Comparison of ENCODE assay signal across 1 cellular context in the genomic region with DNA sequence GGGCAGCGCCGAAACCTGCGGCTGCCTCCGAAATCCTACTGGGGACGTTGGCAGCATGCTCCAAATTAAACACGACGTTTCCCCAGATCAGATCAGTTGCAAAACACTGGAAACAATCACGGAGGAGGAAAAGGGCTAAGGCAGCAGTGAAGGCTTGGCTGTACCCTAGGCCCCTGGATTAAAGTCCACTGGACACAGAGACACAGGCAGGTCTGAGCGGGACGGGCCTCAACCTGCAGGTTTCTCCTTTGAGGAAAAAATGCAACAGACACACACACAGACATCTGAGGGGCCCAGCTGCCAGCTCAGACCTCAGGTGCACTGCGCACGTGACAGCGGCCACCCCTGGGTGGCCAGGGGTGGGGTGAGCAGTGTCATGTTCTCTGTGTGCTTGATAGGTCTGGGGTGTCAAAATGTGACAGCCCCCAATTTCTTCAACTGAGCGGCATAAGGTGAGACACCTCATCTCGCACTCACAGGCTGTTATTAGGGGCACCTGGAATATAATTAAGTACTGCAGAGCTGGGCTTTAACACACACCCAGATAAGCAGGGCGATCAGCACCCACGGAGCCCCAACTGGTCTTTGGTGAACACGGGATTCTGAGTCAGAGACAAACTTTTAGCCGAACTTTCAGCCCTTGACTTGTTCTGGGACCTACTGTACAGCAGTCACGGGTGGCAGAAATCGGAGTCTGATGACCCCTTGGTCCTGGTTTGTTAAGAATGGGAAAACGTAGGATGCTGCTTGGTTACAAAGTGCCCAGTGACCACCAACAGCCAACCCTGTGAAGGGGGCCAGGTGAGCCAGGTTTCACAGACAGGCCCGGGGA.
A peak's percentile ranks its signal among the peaks of the same experiment; 100 is the strongest.
TF ChIP-seq lines count a peak whose summit lies in the region.

No MANE protein-coding gene starts in this region.

TF ChIP-seq in HepG2, 621 proteins besides CTCF, POLR2A, EP300 and RAD21 (continued from another document and continues in another):
- TF ChIP-seq, protein P1, sequence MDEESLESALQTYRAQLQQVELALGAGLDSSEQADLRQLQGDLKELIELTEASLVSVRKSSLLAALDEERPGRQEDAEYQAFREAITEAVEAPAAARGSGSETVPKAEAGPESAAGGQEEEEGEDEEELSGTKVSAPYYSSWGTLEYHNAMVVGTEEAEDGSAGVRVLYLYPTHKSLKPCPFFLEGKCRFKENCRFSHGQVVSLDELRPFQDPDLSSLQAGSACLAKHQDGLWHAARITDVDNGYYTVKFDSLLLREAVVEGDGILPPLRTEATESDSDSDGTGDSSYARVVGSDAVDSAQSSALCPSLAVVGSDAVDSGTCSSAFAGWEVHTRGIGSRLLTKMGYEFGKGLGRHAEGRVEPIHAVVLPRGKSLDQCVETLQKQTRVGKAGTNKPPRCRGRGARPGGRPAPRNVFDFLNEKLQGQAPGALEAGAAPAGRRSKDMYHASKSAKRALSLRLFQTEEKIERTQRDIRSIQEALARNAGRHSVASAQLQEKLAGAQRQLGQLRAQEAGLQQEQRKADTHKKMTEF (CRISPR knock-in tag; IDR thresholded peaks at IDR 0.05): peak; percentile 67
- TF ChIP-seq ZBTB3 (CRISPR knock-in tag; IDR thresholded peaks at IDR 0.05; ENCODE audit: borderline replicate concordance, low read depth) (0 out of 2 replicates have a peak, but pooled peaks have one; percentile 23), NFIB (CRISPR knock-in tag; IDR thresholded peaks at IDR 0.05; ENCODE audit: borderline replicate concordance) (no peak), PHF20 (CRISPR knock-in tag; IDR thresholded peaks at IDR 0.05) (peak; percentile 40), ARNT (IDR thresholded peaks at IDR 0.05) (no peak), ZNF547 (CRISPR knock-in tag; IDR thresholded peaks at IDR 0.05) (peak; percentile 59; the same call in 1 of the 2 replicates), MED13 (CRISPR knock-in tag; IDR thresholded peaks at IDR 0.05) (peak; percentile 78; the same call in 1 of the 2 replicates), BCL6 (CRISPR knock-in tag; IDR thresholded peaks at IDR 0.05) (peak; percentile 97), ZNF230 (CRISPR knock-in tag; IDR thresholded peaks at IDR 0.05) (no peak), MYNN (CRISPR knock-in tag; IDR thresholded peaks at IDR 0.05; ENCODE audit: low read depth) (no peak), SOX13 (IDR thresholded peaks at IDR 0.05) (peak; percentile 59), SOX13 (CRISPR knock-in tag; conservative IDR thresholded peaks at IDR 0.05 in 1 of 2, IDR thresholded peaks at IDR 0.05 in 1 of 2) (peak in 1 of 2 experiments; percentile 72; a peak in 1 of 4 replicates), ZMAT3 (CRISPR knock-in tag; conservative IDR thresholded peaks at IDR 0.05) (peak; percentile 31; the same call in 1 of the 2 replicates), NFYB (CRISPR knock-in tag; IDR thresholded peaks at IDR 0.05) (0 out of 2 replicates have a peak, but pooled peaks have one; percentile 7), HCFC1 (IDR thresholded peaks at IDR 0.05; ENCODE audit: low read depth, low read length) (no peak), HOXD1 (CRISPR knock-in tag; IDR thresholded peaks at IDR 0.05) (no peak), REPIN1 (CRISPR knock-in tag; IDR thresholded peaks at IDR 0.05; ENCODE audit: borderline replicate concordance, low read depth) (0 out of 2 replicates have a peak, but pooled peaks have one; percentile 55), RFX3 (CRISPR knock-in tag; IDR thresholded peaks at IDR 0.05) (no peak), HNF4G (IDR thresholded peaks at IDR 0.05; ENCODE audit: borderline replicate concordance, low read depth, low read length) (peak; percentile 95), HNF4G (CRISPR knock-in tag; IDR thresholded peaks at IDR 0.05; ENCODE audit: borderline replicate concordance, low read depth) (peak; percentile 96), ZNF24 (IDR thresholded peaks at IDR 0.05) (no peak), U2AF2 (IDR thresholded peaks at IDR 0.05; ENCODE audit: low read depth, low read length) (no peak), SP140L (CRISPR knock-in tag; IDR thresholded peaks at IDR 0.05; ENCODE audit: borderline replicate concordance) (no peak), KMT2A (CRISPR knock-in tag; IDR thresholded peaks at IDR 0.05) (peak; percentile 82), TCF7L2 (IDR thresholded peaks at IDR 0.05; ENCODE audit: low read depth, low read length) (no peak), JDP2 (CRISPR knock-in tag; IDR thresholded peaks at IDR 0.05; ENCODE audit: borderline replicate concordance) (no peak), ZNF549 (CRISPR knock-in tag; IDR thresholded peaks at IDR 0.05) (no peak), GFI1 (CRISPR knock-in tag; IDR thresholded peaks at IDR 0.05; ENCODE audit: borderline replicate concordance) (peak; percentile 90), STAG1 (CRISPR knock-in tag; IDR thresholded peaks at IDR 0.05) (0 out of 2 replicates have a peak, but pooled peaks have one; percentile 8), ZSCAN9 (CRISPR knock-in tag; IDR thresholded peaks at IDR 0.05; ENCODE audit: borderline replicate concordance) (peak; percentile 98), ZBTB7B (CRISPR knock-in tag; IDR thresholded peaks at IDR 0.05) (peak; percentile 62; the same call in 1 of the 2 replicates), ZNF446 (CRISPR knock-in tag; IDR thresholded peaks at IDR 0.05) (no peak), CBX1 (IDR thresholded peaks at IDR 0.05; ENCODE audit: low read depth) (no peak), ZFP36L1 (CRISPR knock-in tag; IDR thresholded peaks at IDR 0.05) (peak; percentile 39; the same call in 1 of the 2 replicates), CAMTA2 (CRISPR knock-in tag; IDR thresholded peaks at IDR 0.05; ENCODE audit: borderline replicate concordance) (no peak), SRY (CRISPR knock-in tag; IDR thresholded peaks at IDR 0.05) (no peak), ZNF777 (CRISPR knock-in tag; IDR thresholded peaks at IDR 0.05) (peak; percentile 43; the same call in 1 of the 2 replicates), KDM2A (CRISPR knock-in tag; IDR thresholded peaks at IDR 0.05; ENCODE audit: borderline replicate concordance, low read depth) (peak; percentile 26; the same call in 1 of the 2 replicates)
- TF ChIP-seq, protein P2, sequence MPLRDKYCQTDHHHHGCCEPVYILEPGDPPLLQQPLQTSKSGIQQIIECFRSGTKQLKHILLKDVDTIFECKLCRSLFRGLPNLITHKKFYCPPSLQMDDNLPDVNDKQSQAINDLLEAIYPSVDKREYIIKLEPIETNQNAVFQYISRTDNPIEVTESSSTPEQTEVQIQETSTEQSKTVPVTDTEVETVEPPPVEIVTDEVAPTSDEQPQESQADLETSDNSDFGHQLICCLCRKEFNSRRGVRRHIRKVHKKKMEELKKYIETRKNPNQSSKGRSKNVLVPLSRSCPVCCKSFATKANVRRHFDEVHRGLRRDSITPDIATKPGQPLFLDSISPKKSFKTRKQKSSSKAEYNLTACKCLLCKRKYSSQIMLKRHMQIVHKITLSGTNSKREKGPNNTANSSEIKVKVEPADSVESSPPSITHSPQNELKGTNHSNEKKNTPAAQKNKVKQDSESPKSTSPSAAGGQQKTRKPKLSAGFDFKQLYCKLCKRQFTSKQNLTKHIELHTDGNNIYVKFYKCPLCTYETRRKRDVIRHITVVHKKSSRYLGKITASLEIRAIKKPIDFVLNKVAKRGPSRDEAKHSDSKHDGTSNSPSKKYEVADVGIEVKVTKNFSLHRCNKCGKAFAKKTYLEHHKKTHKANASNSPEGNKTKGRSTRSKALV (CRISPR knock-in tag; IDR thresholded peaks at IDR 0.05): no peak; the same call in 1 of the 2 replicates
- TF ChIP-seq, protein P3, sequence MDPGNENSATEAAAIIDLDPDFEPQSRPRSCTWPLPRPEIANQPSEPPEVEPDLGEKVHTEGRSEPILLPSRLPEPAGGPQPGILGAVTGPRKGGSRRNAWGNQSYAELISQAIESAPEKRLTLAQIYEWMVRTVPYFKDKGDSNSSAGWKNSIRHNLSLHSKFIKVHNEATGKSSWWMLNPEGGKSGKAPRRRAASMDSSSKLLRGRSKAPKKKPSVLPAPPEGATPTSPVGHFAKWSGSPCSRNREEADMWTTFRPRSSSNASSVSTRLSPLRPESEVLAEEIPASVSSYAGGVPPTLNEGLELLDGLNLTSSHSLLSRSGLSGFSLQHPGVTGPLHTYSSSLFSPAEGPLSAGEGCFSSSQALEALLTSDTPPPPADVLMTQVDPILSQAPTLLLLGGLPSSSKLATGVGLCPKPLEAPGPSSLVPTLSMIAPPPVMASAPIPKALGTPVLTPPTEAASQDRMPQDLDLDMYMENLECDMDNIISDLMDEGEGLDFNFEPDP (CRISPR knock-in tag; conservative IDR thresholded peaks at IDR 0.05): no peak
- TF ChIP-seq, protein P4, sequence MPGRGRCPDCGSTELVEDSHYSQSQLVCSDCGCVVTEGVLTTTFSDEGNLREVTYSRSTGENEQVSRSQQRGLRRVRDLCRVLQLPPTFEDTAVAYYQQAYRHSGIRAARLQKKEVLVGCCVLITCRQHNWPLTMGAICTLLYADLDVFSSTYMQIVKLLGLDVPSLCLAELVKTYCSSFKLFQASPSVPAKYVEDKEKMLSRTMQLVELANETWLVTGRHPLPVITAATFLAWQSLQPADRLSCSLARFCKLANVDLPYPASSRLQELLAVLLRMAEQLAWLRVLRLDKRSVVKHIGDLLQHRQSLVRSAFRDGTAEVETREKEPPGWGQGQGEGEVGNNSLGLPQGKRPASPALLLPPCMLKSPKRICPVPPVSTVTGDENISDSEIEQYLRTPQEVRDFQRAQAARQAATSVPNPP (CRISPR knock-in tag; IDR thresholded peaks at IDR 0.05): 0 out of 2 replicates have a peak, but pooled peaks have one; percentile 33
- TF ChIP-seq, protein P5, sequence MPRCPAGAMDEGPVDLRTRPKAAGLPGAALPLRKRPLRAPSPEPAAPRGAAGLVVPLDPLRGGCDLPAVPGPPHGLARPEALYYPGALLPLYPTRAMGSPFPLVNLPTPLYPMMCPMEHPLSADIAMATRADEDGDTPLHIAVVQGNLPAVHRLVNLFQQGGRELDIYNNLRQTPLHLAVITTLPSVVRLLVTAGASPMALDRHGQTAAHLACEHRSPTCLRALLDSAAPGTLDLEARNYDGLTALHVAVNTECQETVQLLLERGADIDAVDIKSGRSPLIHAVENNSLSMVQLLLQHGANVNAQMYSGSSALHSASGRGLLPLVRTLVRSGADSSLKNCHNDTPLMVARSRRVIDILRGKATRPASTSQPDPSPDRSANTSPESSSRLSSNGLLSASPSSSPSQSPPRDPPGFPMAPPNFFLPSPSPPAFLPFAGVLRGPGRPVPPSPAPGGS (CRISPR knock-in tag; IDR thresholded peaks at IDR 0.05): peak; percentile 53; the same call in 1 of the 2 replicates
- TF ChIP-seq, protein P6, sequence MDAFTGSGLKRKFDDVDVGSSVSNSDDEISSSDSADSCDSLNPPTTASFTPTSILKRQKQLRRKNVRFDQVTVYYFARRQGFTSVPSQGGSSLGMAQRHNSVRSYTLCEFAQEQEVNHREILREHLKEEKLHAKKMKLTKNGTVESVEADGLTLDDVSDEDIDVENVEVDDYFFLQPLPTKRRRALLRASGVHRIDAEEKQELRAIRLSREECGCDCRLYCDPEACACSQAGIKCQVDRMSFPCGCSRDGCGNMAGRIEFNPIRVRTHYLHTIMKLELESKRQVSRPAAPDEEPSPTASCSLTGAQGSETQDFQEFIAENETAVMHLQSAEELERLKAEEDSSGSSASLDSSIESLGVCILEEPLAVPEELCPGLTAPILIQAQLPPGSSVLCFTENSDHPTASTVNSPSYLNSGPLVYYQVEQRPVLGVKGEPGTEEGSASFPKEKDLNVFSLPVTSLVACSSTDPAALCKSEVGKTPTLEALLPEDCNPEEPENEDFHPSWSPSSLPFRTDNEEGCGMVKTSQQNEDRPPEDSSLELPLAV (CRISPR knock-in tag; conservative IDR thresholded peaks at IDR 0.05; ENCODE audit: low read depth): no peak
- TF ChIP-seq, protein P7, sequence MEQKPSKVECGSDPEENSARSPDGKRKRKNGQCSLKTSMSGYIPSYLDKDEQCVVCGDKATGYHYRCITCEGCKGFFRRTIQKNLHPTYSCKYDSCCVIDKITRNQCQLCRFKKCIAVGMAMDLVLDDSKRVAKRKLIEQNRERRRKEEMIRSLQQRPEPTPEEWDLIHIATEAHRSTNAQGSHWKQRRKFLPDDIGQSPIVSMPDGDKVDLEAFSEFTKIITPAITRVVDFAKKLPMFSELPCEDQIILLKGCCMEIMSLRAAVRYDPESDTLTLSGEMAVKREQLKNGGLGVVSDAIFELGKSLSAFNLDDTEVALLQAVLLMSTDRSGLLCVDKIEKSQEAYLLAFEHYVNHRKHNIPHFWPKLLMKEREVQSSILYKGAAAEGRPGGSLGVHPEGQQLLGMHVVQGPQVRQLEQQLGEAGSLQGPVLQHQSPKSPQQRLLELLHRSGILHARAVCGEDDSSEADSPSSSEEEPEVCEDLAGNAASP (CRISPR knock-in tag; IDR thresholded peaks at IDR 0.05; ENCODE audit: borderline replicate concordance): peak; percentile 95
- TF ChIP-seq, protein P8, sequence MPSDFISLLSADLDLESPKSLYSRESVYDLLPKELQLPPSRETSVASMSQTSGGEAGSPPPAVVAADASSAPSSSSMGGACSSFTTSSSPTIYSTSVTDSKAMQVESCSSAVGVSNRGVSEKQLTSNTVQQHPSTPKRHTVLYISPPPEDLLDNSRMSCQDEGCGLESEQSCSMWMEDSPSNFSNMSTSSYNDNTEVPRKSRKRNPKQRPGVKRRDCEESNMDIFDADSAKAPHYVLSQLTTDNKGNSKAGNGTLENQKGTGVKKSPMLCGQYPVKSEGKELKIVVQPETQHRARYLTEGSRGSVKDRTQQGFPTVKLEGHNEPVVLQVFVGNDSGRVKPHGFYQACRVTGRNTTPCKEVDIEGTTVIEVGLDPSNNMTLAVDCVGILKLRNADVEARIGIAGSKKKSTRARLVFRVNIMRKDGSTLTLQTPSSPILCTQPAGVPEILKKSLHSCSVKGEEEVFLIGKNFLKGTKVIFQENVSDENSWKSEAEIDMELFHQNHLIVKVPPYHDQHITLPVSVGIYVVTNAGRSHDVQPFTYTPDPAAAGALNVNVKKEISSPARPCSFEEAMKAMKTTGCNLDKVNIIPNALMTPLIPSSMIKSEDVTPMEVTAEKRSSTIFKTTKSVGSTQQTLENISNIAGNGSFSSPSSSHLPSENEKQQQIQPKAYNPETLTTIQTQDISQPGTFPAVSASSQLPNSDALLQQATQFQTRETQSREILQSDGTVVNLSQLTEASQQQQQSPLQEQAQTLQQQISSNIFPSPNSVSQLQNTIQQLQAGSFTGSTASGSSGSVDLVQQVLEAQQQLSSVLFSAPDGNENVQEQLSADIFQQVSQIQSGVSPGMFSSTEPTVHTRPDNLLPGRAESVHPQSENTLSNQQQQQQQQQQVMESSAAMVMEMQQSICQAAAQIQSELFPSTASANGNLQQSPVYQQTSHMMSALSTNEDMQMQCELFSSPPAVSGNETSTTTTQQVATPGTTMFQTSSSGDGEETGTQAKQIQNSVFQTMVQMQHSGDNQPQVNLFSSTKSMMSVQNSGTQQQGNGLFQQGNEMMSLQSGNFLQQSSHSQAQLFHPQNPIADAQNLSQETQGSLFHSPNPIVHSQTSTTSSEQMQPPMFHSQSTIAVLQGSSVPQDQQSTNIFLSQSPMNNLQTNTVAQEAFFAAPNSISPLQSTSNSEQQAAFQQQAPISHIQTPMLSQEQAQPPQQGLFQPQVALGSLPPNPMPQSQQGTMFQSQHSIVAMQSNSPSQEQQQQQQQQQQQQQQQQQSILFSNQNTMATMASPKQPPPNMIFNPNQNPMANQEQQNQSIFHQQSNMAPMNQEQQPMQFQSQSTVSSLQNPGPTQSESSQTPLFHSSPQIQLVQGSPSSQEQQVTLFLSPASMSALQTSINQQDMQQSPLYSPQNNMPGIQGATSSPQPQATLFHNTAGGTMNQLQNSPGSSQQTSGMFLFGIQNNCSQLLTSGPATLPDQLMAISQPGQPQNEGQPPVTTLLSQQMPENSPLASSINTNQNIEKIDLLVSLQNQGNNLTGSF (CRISPR knock-in tag; IDR thresholded peaks at IDR 0.05): 0 out of 2 replicates have a peak, but pooled peaks have one; percentile 29
- TF ChIP-seq, protein P9, sequence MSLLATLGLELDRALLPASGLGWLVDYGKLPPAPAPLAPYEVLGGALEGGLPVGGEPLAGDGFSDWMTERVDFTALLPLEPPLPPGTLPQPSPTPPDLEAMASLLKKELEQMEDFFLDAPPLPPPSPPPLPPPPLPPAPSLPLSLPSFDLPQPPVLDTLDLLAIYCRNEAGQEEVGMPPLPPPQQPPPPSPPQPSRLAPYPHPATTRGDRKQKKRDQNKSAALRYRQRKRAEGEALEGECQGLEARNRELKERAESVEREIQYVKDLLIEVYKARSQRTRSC (CRISPR knock-in tag; IDR thresholded peaks at IDR 0.05; ENCODE audit: low read depth): no peak
